ENCODE assay signal across 21 cellular contexts in genomic region chr10:43354879-43355380, GRCh38. TPM values are rescaled to one million over a fixed set of nuclear protein-coding genes. Genes with fewer than 3 reads are reported as not detected.
"Had no signal": no experiment of that assay in that cellular context is flagged by ENCODE, and none has a peak within 500 bp of the region (broad histone marks: within the 10 kb centered on the region; RNA-seq: fewer than 3 reads in every experiment).

No MANE protein-coding gene starts in this region.

- H3K27me3 ChIP-seq: right lobe of liver had no signal

- FAIRE-seq: endometrium had no signal

- H3K27ac Mint-ChIP-seq: activated CD8-positive, alpha-beta memory T cell treated with anti-CD3 and anti-CD28 coated beads, Interleukin-2, amount 10 ng/mL, durations not matched to agents 7 days and 5 days; activated naive CD8-positive, alpha-beta T cell treated with anti-CD3 and anti-CD28 coated beads for 36 hours; activated T-cell treated with anti-CD3 and anti-CD28 coated beads, Interleukin-2, amount 50 U/mL, for 24 hours; immature natural killer cell; naive B cell had no signal

- H3K4me1 ChIP-seq: lower lobe of right lung, psoas muscle, right lobe of liver had no signal

- H3K4me3 Mint-ChIP-seq: activated CD8-positive, alpha-beta memory T cell treated with anti-CD3 and anti-CD28 coated beads, Interleukin-2, amount 10 ng/mL, durations not matched to agents 7 days and 5 days; activated naive CD8-positive, alpha-beta T cell treated with anti-CD3 and anti-CD28 coated beads for 36 hours; activated T-cell treated with anti-CD3 and anti-CD28 coated beads, Interleukin-2, amount 50 U/mL, for 24 hours; immature natural killer cell; naive B cell; stimulated activated effector memory CD8-positive, alpha-beta T cell treated with anti-CD3 and anti-CD28 coated beads, Interleukin-12 subunit alpha, Interleukin-12 subunit beta, amount 100 ng/mL, for 72 hours had no signal

- H3K36me3 ChIP-seq: esophagus muscularis mucosa, lower lobe of right lung, right lobe of liver, thyroid gland had no signal

- H3K9me3 Mint-ChIP-seq: activated naive CD8-positive, alpha-beta T cell treated with anti-CD3 and anti-CD28 coated beads for 36 hours; activated T-cell treated with anti-CD3 and anti-CD28 coated beads, Interleukin-2, amount 50 U/mL, for 24 hours; immature natural killer cell; naive B cell; stimulated activated effector memory CD8-positive, alpha-beta T cell treated with anti-CD3 and anti-CD28 coated beads, Interleukin-12 subunit alpha, Interleukin-12 subunit beta, amount 100 ng/mL, for 72 hours had no signal

- H3K36me3 Mint-ChIP-seq: activated CD8-positive, alpha-beta memory T cell treated with anti-CD3 and anti-CD28 coated beads, Interleukin-2, amount 10 ng/mL, durations not matched to agents 7 days and 5 days; activated naive CD8-positive, alpha-beta T cell treated with anti-CD3 and anti-CD28 coated beads for 36 hours; naive B cell; stimulated activated effector memory CD8-positive, alpha-beta T cell treated with anti-CD3 and anti-CD28 coated beads, Interleukin-12 subunit alpha, Interleukin-12 subunit beta, amount 100 ng/mL, for 72 hours had no signal

- H3K27ac ChIP-seq: esophagus muscularis mucosa, lower lobe of right lung, psoas muscle, right lobe of liver, thyroid gland had no signal

- DNase-seq: activated CD4-positive, alpha-beta T cell treated with anti-CD3 and anti-CD28 coated beads, Interleukin-2, amount 50 U/mL, for 1 hour; activated CD4-positive, CD25-positive, alpha-beta regulatory T cell; activated CD8-positive, alpha-beta memory T cell treated with anti-CD3 and anti-CD28 coated beads, Interleukin-2, amount 10 ng/mL, durations not matched to agents 7 days and 5 days; activated gamma-delta T cell treated with Interleukin-2 at 50 U/mL for 16 hours; activated naive CD8-positive, alpha-beta T cell treated with anti-CD3 and anti-CD28 coated beads for 36 hours; activated T-cell treated with anti-CD3 and anti-CD28 coated beads, Interleukin-2, amount 50 U/mL, for 24 hours; glutamatergic neuron; immature natural killer cell; left cardiac atrium; lower lobe of right lung; midbrain; naive B cell; psoas muscle; right lobe of liver; thyroid gland had no signal

- ATAC-seq: left cardiac atrium, lower lobe of right lung, psoas muscle, right lobe of liver had no signal

- H3K4me3 ChIP-seq: esophagus muscularis mucosa, lower lobe of right lung, psoas muscle, right lobe of liver, thyroid gland had no signal

- H3K9me3 ChIP-seq: esophagus muscularis mucosa, lower lobe of right lung, psoas muscle, right lobe of liver, thyroid gland had no signal

RNA-seq across cellular contexts. Expression of gene FXYD4, which starts 16.5 kb away (rescaled TPM):
- total RNA-seq: activated naive CD8-positive, alpha-beta T cell treated with anti-CD3 and anti-CD28 coated beads for 36 hours; cerebellum; dermis microvascular lymphatic vessel endothelial cell; esophagus muscularis mucosa; fibroblast of villous mesenchyme; left cardiac atrium; lower lobe of right lung; right lobe of liver; thyroid gland had no signal
- polyA plus RNA-seq: immature natural killer cell had no signal
